ENCODE assay signal across 25 cellular contexts in genomic region chr5:168705321-168705720, GRCh38.
"Had no signal": no experiment of that assay in that cellular context is flagged by ENCODE, and none has a peak within 500 bp of the region (broad histone marks: within the 10 kb centered on the region; RNA-seq: fewer than 3 reads in every experiment).

No MANE protein-coding gene starts in this region.

- H3K4me3 ChIP-seq: colonic mucosa, esophagus squamous epithelium, gastrocnemius medialis, heart right ventricle, left lung, lower lobe of right lung, mucosa of descending colon had no signal

- H3K27ac ChIP-seq: colonic mucosa, epithelial cell of prostate, esophagus squamous epithelium, gastrocnemius medialis, heart right ventricle, left lung, lower lobe of right lung had no signal

- FAIRE-seq: endometrium, islet of Langerhans, keratinocyte had no signal

- H3K9me3 ChIP-seq: colonic mucosa, esophagus squamous epithelium, gastrocnemius medialis, heart right ventricle, left lung, lower lobe of right lung, mucosa of descending colon had no signal

- H3K36me3 ChIP-seq: colonic mucosa, esophagus squamous epithelium, gastrocnemius medialis, heart right ventricle, left lung, lower lobe of right lung had no signal

- ATAC-seq: effector memory CD8-positive, alpha-beta T cell; esophagus mucosa; gastrocnemius medialis; heart right ventricle; left cardiac atrium; left lung; left ventricle myocardium superior; lower lobe of right lung; mucosa of descending colon had no signal

- DNase-seq: colonic mucosa; cortex of kidney; effector CD8-positive, alpha-beta T cell; effector memory CD8-positive, alpha-beta T cell; endodermal cell; erythroblast; esophagus squamous epithelium; foreskin fibroblast; foreskin melanocyte; gastrocnemius medialis; glutamatergic neuron; head of caudate nucleus; heart right ventricle; hippocampal formation; left cardiac atrium; left lung; left ventricle myocardium superior; lower lobe of right lung; mesenchymal stem cell; mucosa of descending colon had no signal

- H3K27me3 ChIP-seq: colonic mucosa, gastrocnemius medialis, left lung had no signal

- H3K4me1 ChIP-seq: colonic mucosa, esophagus squamous epithelium, gastrocnemius medialis, heart right ventricle, left lung, lower lobe of right lung had no signal
